In the genomic region with DNA sequence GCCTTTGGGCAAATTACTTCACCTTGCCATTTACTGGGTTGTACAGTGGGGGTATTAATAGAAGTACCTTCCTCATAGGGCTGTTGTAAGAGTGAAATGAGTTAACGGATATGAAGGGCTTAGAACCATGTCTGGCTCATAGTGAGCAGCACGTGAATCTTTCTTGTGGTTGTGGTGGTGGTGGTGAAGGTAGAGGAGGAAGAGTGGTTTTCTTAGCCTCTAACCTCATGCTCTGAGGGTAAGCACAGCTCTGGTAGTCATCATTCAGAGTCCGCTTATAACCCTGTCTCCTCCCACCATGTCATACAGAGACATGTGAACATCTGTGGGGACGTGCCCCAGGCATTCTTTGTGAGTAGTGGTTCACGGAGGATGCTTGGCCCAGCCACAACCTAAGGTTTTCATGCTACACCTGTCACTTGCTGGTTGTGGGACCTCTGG, we compare ENCODE assay signal across 8 cellular contexts. TPM values are rescaled to one million over a fixed set of nuclear protein-coding genes. Genes with fewer than 3 reads are reported as not detected.
DNase-seq lines count a peak whose midpoint lies in the region; ATAC-seq lines count a peak whose summit lies in the region.

No MANE protein-coding gene starts in this region.

- ATAC-seq in HG03378 (IDR thresholded peaks at IDR 0.05; ENCODE audit: unreplicated experiment) (peak; percentile 89), sciatic nerve (no peak)

- intact Hi-C loops in sciatic nerve (cut with DNase I): no loop called here

- peak; percentile 63 for DNase-seq in NK-92 treated with Interleukin-12 subunit alpha and Interleukin-12 subunit beta, amount 100 ng/mL, for 24 hours (lab: John Stamatoyannopoulos, UW)
- DNase-seq in NK-92 (lab: John Stamatoyannopoulos, UW; ENCODE audit: unreplicated experiment): no peak
- DNase-seq in activated T-cell treated with anti-CD3 and anti-CD28 coated beads, Interleukin-2, amount 50 U/mL, for 1 hour: peak; percentile 31
- peak; percentile 10 for DNase-seq in stimulated activated CD8-positive, alpha-beta memory T cell treated with anti-CD3 and anti-CD28 coated beads, Interleukin-12 subunit alpha, Interleukin-12 subunit beta, amount 100 ng/mL, for 24 hours (ENCODE audit: extremely low read depth)
- DNase-seq in sciatic nerve (ENCODE audit: low spot score): no peak
- no peak for DNase-seq in globus pallidus (ENCODE audit: low spot score)
- no peak for DNase-seq in occipital lobe (lab: John Stamatoyannopoulos, UW)

RNA-seq across cellular contexts. Expression of a gene that starts 43.6 kb away (rescaled TPM):
- total RNA-seq in sciatic nerve (141 TPM), occipital lobe (25.7 TPM)

Comparison
In these comparisons a context has a peak if more than half of its experiments do, and no peak if none do; other contexts are left out.
1. DNase-seq: peak in NK-92 treated with Interleukin-12 subunit alpha and Interleukin-12 subunit beta, amount 100 ng/mL, for 24 hours (single experiment), activated T-cell treated with anti-CD3 and anti-CD28 coated beads, Interleukin-2, amount 50 U/mL, for 1 hour (single experiment) and stimulated activated CD8-positive, alpha-beta memory T cell treated with anti-CD3 and anti-CD28 coated beads, Interleukin-12 subunit alpha, Interleukin-12 subunit beta, amount 100 ng/mL, for 24 hours (single experiment); none in NK-92 (single experiment), sciatic nerve (single experiment), globus pallidus (single experiment) and occipital lobe (single experiment).